ENCODE assay signal across 8 cellular contexts in genomic region chr17:7855643-7856080, GRCh38. TPM values are rescaled to one million over a fixed set of nuclear protein-coding genes. Genes with fewer than 3 reads are reported as not detected.
DNase-seq lines count a peak whose midpoint lies in the region; ATAC-seq and TF ChIP-seq lines count a peak whose summit lies in the region.

No MANE protein-coding gene starts in this region.

- no peak for TF ChIP-seq CTCF in DOHH2 (IDR thresholded peaks at IDR 0.05; ENCODE audit: low read depth, low read length, poor library complexity, severe bottlenecking)
- TF ChIP-seq CTCF in OCI-LY7 (conservative IDR thresholded peaks at IDR 0.05; ENCODE audit: low read length), result no peak
- TF ChIP-seq CTCF in foreskin fibroblast (IDR thresholded peaks at IDR 0.05; ENCODE audit: low read depth, low read length), result no peak
- no peak for TF ChIP-seq CTCF in chondrocyte (IDR thresholded peaks at IDR 0.05)

- peaks cover 48% of the 10 kb centered on the region for H3K4me1 ChIP-seq in DOHH2 (ENCODE audit: control insufficient read depth, low read length)
- peaks cover 47% of the 10 kb centered on the region for H3K4me1 ChIP-seq in OCI-LY7 (ENCODE audit: insufficient read depth, low read length, poor library complexity, severe bottlenecking)

- no peak overlapping the region for H2AFZ ChIP-seq in OCI-LY7 (ENCODE audit: low read length)

- no peak overlapping the region for H3K4me3 Mint-ChIP-seq in chondrocyte (ENCODE audit: unreplicated experiment)

- POLR2A ChIA-PET in OCI-LY7 (lab: Charles Lee), result interaction anchor here (0.6 to 2.1 kb wide), 2 partner anchors 9 to 18 kb away, joined by 3 to 10 read pairs; no protein-coding TSS in a partner anchor

- peaks cover 27% of the 10 kb centered on the region for H3F3A ChIP-seq in DOHH2 (ENCODE audit: control insufficient read depth, insufficient read depth)

- DNase-seq in OCI-LY7 (ENCODE audit: low spot score) (no peak), foreskin fibroblast (no peak), retina (peak; percentile 76), SHP77 (lab: John Stamatoyannopoulos, UW) (no peak), chondrocyte (ENCODE audit: low spot score) (no peak)

- peak overlapping the region; percentile 99 for H3K4me3 ChIP-seq in DOHH2 (ENCODE audit: low read length)
- H3K4me3 ChIP-seq in OCI-LY7 (ENCODE audit: low read depth, low read length, poor library complexity, severe bottlenecking), result peak overlapping the region; percentile 86
- H3K4me3 ChIP-seq in foreskin fibroblast (ENCODE audit: low read depth in 1 of 2, low read length in 2 of 2), result peak overlapping the region; percentile 81 to 82

- H3K27ac ChIP-seq in DOHH2 (ENCODE audit: low read depth, low read length) (peak overlapping the region; percentile 83), OCI-LY7 (ENCODE audit: low read depth, low read length, poor library complexity, severe bottlenecking) (peak overlapping the region; percentile 86)

- peaks cover 75% of the 10 kb centered on the region for H3K36me3 ChIP-seq in DOHH2 (ENCODE audit: control insufficient read depth, low read length)
- H3K36me3 ChIP-seq in OCI-LY7 (ENCODE audit: insufficient read depth, low read length), result peaks cover 75% of the 10 kb centered on the region

- H3K9me2 ChIP-seq in DOHH2 (replicated peaks; ENCODE audit: control insufficient read depth, low read length) (no peaks in the 10 kb centered on the region), OCI-LY7 (ENCODE audit: insufficient read depth, low read length) (no peaks in the 10 kb centered on the region)

- H3K4me1 Mint-ChIP-seq in chondrocyte (ENCODE audit: low read depth), result peaks cover 5% of the 10 kb centered on the region

- H4K20me1 ChIP-seq in DOHH2 (ENCODE audit: control insufficient read depth, insufficient read depth, low read depth, low read length) (peaks cover 9% of the 10 kb centered on the region; the same call in 1 of the 2 replicates), OCI-LY7 (ENCODE audit: insufficient read depth, low read length) (peaks cover 8% of the 10 kb centered on the region; the same call in 1 of the 2 replicates)

- H3K9me3 Mint-ChIP-seq in chondrocyte (ENCODE audit: low read depth), result no peaks in the 10 kb centered on the region

- peak overlapping the region; percentile 99 for H3K4me2 ChIP-seq in DOHH2 (ENCODE audit: low read length)
- H3K4me2 ChIP-seq in OCI-LY7 (ENCODE audit: low read length), result peak overlapping the region; percentile 91

- H3K27me3 Mint-ChIP-seq in chondrocyte (ENCODE audit: low read depth), result no peaks in the 10 kb centered on the region

- H3K27ac Mint-ChIP-seq in chondrocyte (ENCODE audit: unreplicated experiment), result no peak overlapping the region

- ATAC-seq in GM18867 (IDR thresholded peaks at IDR 0.05; ENCODE audit: unreplicated experiment) (no peak), HG03565 (IDR thresholded peaks at IDR 0.05; ENCODE audit: unreplicated experiment) (no peak)

- H3K9me3 ChIP-seq in DOHH2 (ENCODE audit: control insufficient read depth, insufficient read depth, low read length) (no peaks in the 10 kb centered on the region), OCI-LY7 (ENCODE audit: low read length) (no peaks in the 10 kb centered on the region)

- no TSS peak for BruUV-seq in OCI-LY7 (replicated peaks; lab: Mats Ljungman, UMichigan)

- CTCF ChIA-PET in OCI-LY7 (lab: Charles Lee; ENCODE audit: unreplicated experiment), result interaction anchor here (0.6 kb wide), 2 partner anchors 19 to 52 kb away, joined by 6 to 7 read pairs; no protein-coding TSS in a partner anchor

- peaks cover 9% of the 10 kb centered on the region for H3K36me3 Mint-ChIP-seq in chondrocyte (ENCODE audit: low read depth)

- intact Hi-C loops in OCI-LY7 (cut with micrococcal nuclease; ENCODE audit: unreplicated experiment), result no loop called here

- no peaks in the 10 kb centered on the region for H3K27me3 ChIP-seq in DOHH2 (ENCODE audit: control insufficient read depth, low read length)

- H3K79me2 ChIP-seq in DOHH2 (ENCODE audit: control insufficient read depth, low read length) (peaks cover 59% of the 10 kb centered on the region), OCI-LY7 (ENCODE audit: insufficient read depth, low read depth, low read length) (peaks cover 39% of the 10 kb centered on the region)

RNA-seq across cellular contexts. Expression of gene TMEM88, which starts 0.8 kb away (rescaled TPM):
- total RNA-seq in OCI-LY7 (2014; rRNA removed; shearing (Covaris generic)), result 0.41 TPM in 1 of 2 replicates, not detected in the other
- total RNA-seq in OCI-LY7 (2022) (3.8 and 4.0 TPM in 2 replicates), chondrocyte (1.6 to 1.9 TPM (median 1.8 TPM) in 3 replicates)

RNA-seq across cellular contexts. Expression of gene NAA38, which starts 1.7 kb away (rescaled TPM):
- 168 and 205 TPM in 2 replicates for total RNA-seq in OCI-LY7 (2014; rRNA removed; shearing (Covaris generic))
- 149 and 153 TPM in 2 replicates for total RNA-seq in OCI-LY7 (2022)
- 52.9 to 94.6 TPM (median 57.5 TPM) in 3 replicates for total RNA-seq in chondrocyte

RNA-seq across cellular contexts. Expression of gene CYB5D1, which starts 2.1 kb away (rescaled TPM):
- total RNA-seq in OCI-LY7 (2014; rRNA removed; shearing (Covaris generic)), result 16.9 and 18.1 TPM in 2 replicates
- total RNA-seq in OCI-LY7 (2022) (19.3 and 24.8 TPM in 2 replicates), chondrocyte (6.9 to 10.5 TPM (median 8.6 TPM) in 3 replicates)

RNA-seq across cellular contexts. Expression of gene KDM6B, which starts 21.6 kb away (rescaled TPM):
- 4.4 and 10.0 TPM in 2 replicates for total RNA-seq in OCI-LY7 (2014; rRNA removed; shearing (Covaris generic))
- total RNA-seq in OCI-LY7 (2022), result 46.4 and 62.9 TPM in 2 replicates
- 36.6 to 38.2 TPM (median 37.4 TPM) in 3 replicates for total RNA-seq in chondrocyte

RNA-seq across cellular contexts. Expression of gene CHD3, which starts 32.9 kb away (rescaled TPM):
- 42.5 and 59.6 TPM in 2 replicates for total RNA-seq in OCI-LY7 (2014; rRNA removed; shearing (Covaris generic))
- total RNA-seq in OCI-LY7 (2022) (124 and 126 TPM in 2 replicates), chondrocyte (129 to 138 TPM (median 134 TPM) in 3 replicates)
